In the genomic region with DNA sequence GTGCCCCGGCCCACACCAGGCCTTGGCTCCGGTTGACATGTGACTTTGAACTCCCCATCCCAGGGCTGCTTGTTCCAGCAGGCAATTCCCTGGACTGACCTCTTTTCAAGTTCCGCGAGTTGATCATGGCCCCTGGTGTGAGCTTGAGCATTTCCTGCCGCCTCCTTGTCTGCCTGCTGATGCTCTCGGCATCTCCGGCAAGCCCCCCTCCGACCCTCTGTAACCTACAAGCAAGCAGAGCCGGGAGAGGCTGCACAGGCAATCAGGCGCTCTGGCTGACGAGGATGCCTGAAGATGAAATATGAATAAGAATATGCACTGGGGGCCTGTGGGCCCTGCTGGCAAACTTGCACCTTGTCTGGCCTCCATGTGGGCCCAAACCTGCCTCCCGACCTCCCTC, we compare ENCODE assay signal across 18 cellular contexts.
DNase-seq lines count a peak whose midpoint lies in the region; ATAC-seq and TF ChIP-seq lines count a peak whose summit lies in the region.
"Had no signal": no experiment of that assay in that cellular context is flagged by ENCODE, and none has a peak within 500 bp of the region (broad histone marks: within the 10 kb centered on the region; RNA-seq: fewer than 3 reads in every experiment).

No MANE protein-coding gene starts in this region.

- H3K27ac ChIP-seq in GM23338 (ENCODE audit: low read depth) (no peak overlapping the region), esophagus muscularis mucosa (replicated peaks in 1 of 4) (no peak overlapping the region), left lung (no peak overlapping the region), tibial artery (no peak overlapping the region)
- H3K27ac ChIP-seq: 22Rv1, BLaER1, C4-2B, GM23248 had no signal

- no peak for TF ChIP-seq EP300 in esophagus muscularis mucosa (IDR thresholded peaks at IDR 0.05)

- ATAC-seq in GM23338 = peak; percentile 16; the same call in 2 of the 3 replicates
- ATAC-seq in WTC11 = peak; percentile 25
- ATAC-seq in left lung = no peak
- ATAC-seq: CD8-positive, alpha-beta T cell; HCT116 had no signal

- intact Hi-C loops in esophagus muscularis mucosa (cut with DNase I) = no loop called here
- intact Hi-C loops in left lung (cut with DNase I) = no loop called here
- intact Hi-C loops in tibial artery (cut with DNase I; ENCODE audit: low total_unique reads) = no loop called here

- no peak overlapping the region for H3K4me2 ChIP-seq in GM23338

- POLR2A ChIA-PET in WTC11 (lab: Charles Lee) = interaction anchor here (0.8 kb wide), 1 partner anchor 109 kb away, joined by 4 read pairs; no protein-coding TSS in a partner anchor

- H3K27ac Mint-ChIP-seq in GM23338 (no peak overlapping the region), WTC11 (no peak overlapping the region)
- H3K27ac Mint-ChIP-seq: B cell; CD4-positive, CD25-positive, alpha-beta regulatory T cell; CD8-positive, alpha-beta T cell had no signal

- WGBS in esophagus muscularis mucosa = 58% methylated on average over 9 of the region's 12 CpGs

- H3K9me3 Mint-ChIP-seq in GM23338 = no peaks in the 10 kb centered on the region
- H3K9me3 Mint-ChIP-seq in WTC11 = no peaks in the 10 kb centered on the region
- H3K9me3 Mint-ChIP-seq: CD8-positive, alpha-beta T cell had no signal

- DNase-seq in GM23338 (ENCODE audit: low spot score) (peak; percentile 29), WTC11 (ENCODE audit: low spot score) (no peak), esophagus muscularis mucosa (ENCODE audit: extremely low spot score) (peak; percentile 89), retina (peak; percentile 43), NCI-H526 (lab: John Stamatoyannopoulos, UW) (no peak), left lung (no peak), tibial artery (no peak)
- DNase-seq: Caco-2; CD4-positive, CD25-positive, alpha-beta regulatory T cell; CD8-positive, alpha-beta T cell; DMS153; DND-41; GM23248 had no signal

- H3K4me3 Mint-ChIP-seq in GM23338 (no peak overlapping the region), WTC11 (no peak overlapping the region)
- H3K4me3 Mint-ChIP-seq: B cell; CD4-positive, CD25-positive, alpha-beta regulatory T cell; CD8-positive, alpha-beta T cell had no signal

- H3K36me3 ChIP-seq in GM23338 (ENCODE audit: insufficient read depth) (no peaks in the 10 kb centered on the region), esophagus muscularis mucosa (no peaks in the 10 kb centered on the region), left lung (no peaks in the 10 kb centered on the region), tibial artery (no peaks in the 10 kb centered on the region)
- H3K36me3 ChIP-seq: BLaER1 had no signal

- peak overlapping the region; percentile 83; the same call in 1 of the 2 replicates for H2AFZ ChIP-seq in GM23338
- H2AFZ ChIP-seq: GM23248 had no signal

- H3K4me1 ChIP-seq in GM23338 (ENCODE audit: insufficient read depth) (no peaks in the 10 kb centered on the region), esophagus muscularis mucosa (no peaks in the 10 kb centered on the region), left lung (no peaks in the 10 kb centered on the region), tibial artery (no peaks in the 10 kb centered on the region)
- H3K4me1 ChIP-seq: Caco-2 had no signal

- CTCF ChIA-PET in WTC11 (lab: Charles Lee) = interaction anchor here (1.2 to 1.7 kb wide), 2 partner anchors 163 to 219 kb away, joined by 5 read pairs; no protein-coding TSS in a partner anchor

- H3K36me3 Mint-ChIP-seq in GM23338 (ENCODE audit: low read depth) (no peaks in the 10 kb centered on the region), WTC11 (no peaks in the 10 kb centered on the region)
- H3K36me3 Mint-ChIP-seq: CD4-positive, CD25-positive, alpha-beta regulatory T cell; CD8-positive, alpha-beta T cell had no signal

- no peaks in the 10 kb centered on the region for H3K79me2 ChIP-seq in GM23338 (replicated peaks; ENCODE audit: insufficient read depth)

- H3K9me3 ChIP-seq in esophagus muscularis mucosa (no peaks in the 10 kb centered on the region), left lung (no peaks in the 10 kb centered on the region), tibial artery (no peaks in the 10 kb centered on the region)
- H3K9me3 ChIP-seq: BLaER1, Caco-2 had no signal

- no peaks in the 10 kb centered on the region for H3K27me3 ChIP-seq in GM23338 (ENCODE audit: insufficient read depth)
- peaks cover 0 to 52% (median 0%) of the 10 kb centered on the region in 4 donors for H3K27me3 ChIP-seq in esophagus muscularis mucosa
- H3K27me3 ChIP-seq in left lung = peaks cover 0 to 49% of the 10 kb centered on the region in 2 donors
- H3K27me3 ChIP-seq in tibial artery = peaks cover 0 to 5% of the 10 kb centered on the region in 2 donors
- H3K27me3 ChIP-seq: BLaER1 had no signal

- H4K20me1 ChIP-seq in GM23338 (replicated peaks; ENCODE audit: insufficient read depth) = no peaks in the 10 kb centered on the region
- H4K20me1 ChIP-seq: BLaER1 had no signal

- H3K27me3 Mint-ChIP-seq in GM23338 (ENCODE audit: insufficient read depth, low read depth, poor library complexity) (peaks cover 10% of the 10 kb centered on the region), WTC11 (ENCODE audit: low read depth) (no peaks in the 10 kb centered on the region; the same call in 1 of the 2 replicates)
- H3K27me3 Mint-ChIP-seq: B cell had no signal

- H3K9me2 ChIP-seq in GM23338 (ENCODE audit: insufficient read depth) = no peaks in the 10 kb centered on the region

- no peak for TF ChIP-seq POLR2A in esophagus muscularis mucosa (IDR thresholded peaks at IDR 0.05; ENCODE audit: low read depth)

- H3F3A ChIP-seq in GM23338 (replicated peaks; ENCODE audit: low read depth) = 0 out of 2 replicates have a peak, but pooled peaks cover 3% of the 10 kb centered on the region

- no peak for TF ChIP-seq CTCF in GM23338 (conservative IDR thresholded peaks at IDR 0.05; ENCODE audit: low read depth in 2 of 2)
- TF ChIP-seq CTCF in WTC11 (IDR thresholded peaks at IDR 0.05) = no peak
- no peak for TF ChIP-seq CTCF in esophagus muscularis mucosa (IDR thresholded peaks at IDR 0.05)
- no peak for TF ChIP-seq CTCF in left lung (IDR thresholded peaks at IDR 0.05)
- no peak for TF ChIP-seq CTCF in tibial artery (IDR thresholded peaks at IDR 0.05)

- H3K4me1 Mint-ChIP-seq in GM23338 (peaks cover 37% of the 10 kb centered on the region), WTC11 (peaks cover 32% of the 10 kb centered on the region)
- H3K4me1 Mint-ChIP-seq: B cell had no signal

- H3K4me3 ChIP-seq in GM23338 = no peak overlapping the region
- H3K4me3 ChIP-seq in esophagus muscularis mucosa = no peak overlapping the region
- H3K4me3 ChIP-seq in left lung = no peak overlapping the region
- H3K4me3 ChIP-seq in tibial artery = no peak overlapping the region
- H3K4me3 ChIP-seq: BLaER1, GM23248 had no signal

TF ChIP-seq in WTC11, 78 proteins besides CTCF, POLR2A, EP300 and RAD21 (continues in another document):
- TF ChIP-seq ZNF671 (CRISPR knock-in tag; IDR thresholded peaks at IDR 0.05) (no peak), ERG (CRISPR knock-in tag; IDR thresholded peaks at IDR 0.05) (no peak), SMAD4 (CRISPR knock-in tag; IDR thresholded peaks at IDR 0.05) (no peak), GTF2I (CRISPR knock-in tag; conservative IDR thresholded peaks at IDR 0.05) (no peak), STAT6 (CRISPR knock-in tag; conservative IDR thresholded peaks at IDR 0.05; ENCODE audit: low read depth) (no peak), EMX1 (CRISPR knock-in tag; IDR thresholded peaks at IDR 0.05) (no peak), SOX15 (CRISPR knock-in tag; IDR thresholded peaks at IDR 0.05) (no peak), ZNF416 (CRISPR knock-in tag; IDR thresholded peaks at IDR 0.05) (no peak), ZNF219 (CRISPR knock-in tag; IDR thresholded peaks at IDR 0.05; ENCODE audit: borderline replicate concordance) (no peak), FOXP1 (CRISPR knock-in tag; IDR thresholded peaks at IDR 0.05; ENCODE audit: borderline replicate concordance) (no peak)
- TF ChIP-seq, protein P1, sequence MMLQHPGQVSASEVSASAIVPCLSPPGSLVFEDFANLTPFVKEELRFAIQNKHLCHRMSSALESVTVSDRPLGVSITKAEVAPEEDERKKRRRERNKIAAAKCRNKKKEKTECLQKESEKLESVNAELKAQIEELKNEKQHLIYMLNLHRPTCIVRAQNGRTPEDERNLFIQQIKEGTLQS (CRISPR knock-in tag; conservative IDR thresholded peaks at IDR 0.05) = no peak

Comparison
In these comparisons a context has a peak if more than half of its experiments do, and no peak if none do; other contexts are left out.
1. DNase-seq: peak in GM23338 (single experiment), esophagus muscularis mucosa (single experiment) and retina (single experiment); none in WTC11 (single experiment), NCI-H526 (0 of 2), left lung (0 of 2) and tibial artery (0 of 2).